ENCODE assay signal across 1 cellular context in genomic region chr2:178072383-178073301, GRCh38.
A peak's percentile ranks its signal among the peaks of the same experiment; 100 is the strongest.
TF ChIP-seq lines count a peak whose summit lies in the region.

PDE11A (minus strand) TSS chr2:178072777; CDS start chr2:178072437, 340 bp downstream.

TF ChIP-seq in HepG2, 621 proteins besides CTCF, POLR2A, EP300 and RAD21 (continued from another document and continues in another):
- TF ChIP-seq, protein P1, sequence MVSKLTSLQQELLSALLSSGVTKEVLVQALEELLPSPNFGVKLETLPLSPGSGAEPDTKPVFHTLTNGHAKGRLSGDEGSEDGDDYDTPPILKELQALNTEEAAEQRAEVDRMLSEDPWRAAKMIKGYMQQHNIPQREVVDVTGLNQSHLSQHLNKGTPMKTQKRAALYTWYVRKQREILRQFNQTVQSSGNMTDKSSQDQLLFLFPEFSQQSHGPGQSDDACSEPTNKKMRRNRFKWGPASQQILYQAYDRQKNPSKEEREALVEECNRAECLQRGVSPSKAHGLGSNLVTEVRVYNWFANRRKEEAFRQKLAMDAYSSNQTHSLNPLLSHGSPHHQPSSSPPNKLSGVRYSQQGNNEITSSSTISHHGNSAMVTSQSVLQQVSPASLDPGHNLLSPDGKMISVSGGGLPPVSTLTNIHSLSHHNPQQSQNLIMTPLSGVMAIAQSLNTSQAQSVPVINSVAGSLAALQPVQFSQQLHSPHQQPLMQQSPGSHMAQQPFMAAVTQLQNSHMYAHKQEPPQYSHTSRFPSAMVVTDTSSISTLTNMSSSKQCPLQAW (CRISPR knock-in tag; IDR thresholded peaks at IDR 0.05): peak; percentile 39; the same call in 1 of the 2 replicates
- TF ChIP-seq ZNF432 (CRISPR knock-in tag; IDR thresholded peaks at IDR 0.05; ENCODE audit: borderline replicate concordance) (no peak), JDP2 (CRISPR knock-in tag; IDR thresholded peaks at IDR 0.05; ENCODE audit: borderline replicate concordance) (no peak), SNAI1 (CRISPR knock-in tag; IDR thresholded peaks at IDR 0.05; ENCODE audit: borderline replicate concordance) (peak; percentile 46; the same call in 1 of the 2 replicates), REL (CRISPR knock-in tag; conservative IDR thresholded peaks at IDR 0.05) (peak; percentile 84; the same call in 1 of the 2 replicates), BCLAF1 (IDR thresholded peaks at IDR 0.05) (no peak), ZNF556 (CRISPR knock-in tag; IDR thresholded peaks at IDR 0.05; ENCODE audit: borderline replicate concordance) (peak; percentile 91; the same call in 1 of the 2 replicates), ZNF292 (CRISPR knock-in tag; IDR thresholded peaks at IDR 0.05; ENCODE audit: borderline replicate concordance, low read depth) (peak; percentile 100), ZNF350 (CRISPR knock-in tag; IDR thresholded peaks at IDR 0.05; ENCODE audit: borderline replicate concordance, low read depth) (peak; percentile 91), ZNF703 (CRISPR knock-in tag; IDR thresholded peaks at IDR 0.05; ENCODE audit: borderline replicate concordance) (peak; percentile 44; the same call in 1 of the 2 replicates), ZNF619 (CRISPR knock-in tag; IDR thresholded peaks at IDR 0.05) (peak; percentile 82), ARNT (IDR thresholded peaks at IDR 0.05) (no peak), CBX1 (IDR thresholded peaks at IDR 0.05; ENCODE audit: low read depth) (peak; percentile 76), FOXM1 (CRISPR knock-in tag; IDR thresholded peaks at IDR 0.05) (no peak), ZNF589 (CRISPR knock-in tag; conservative IDR thresholded peaks at IDR 0.05) (peak; percentile 56; the same call in 1 of the 2 replicates), ATF6 (CRISPR knock-in tag; conservative IDR thresholded peaks at IDR 0.05) (no peak), ZNF484 (CRISPR knock-in tag; IDR thresholded peaks at IDR 0.05; ENCODE audit: borderline replicate concordance, low read depth) (no peak; the same call in 1 of the 2 replicates), NFKB2 (CRISPR knock-in tag; IDR thresholded peaks at IDR 0.05; ENCODE audit: borderline replicate concordance) (peak; percentile 54; the same call in 1 of the 2 replicates), KAT2B (IDR thresholded peaks at IDR 0.05; ENCODE audit: borderline replicate concordance, low read depth, low read length) (no peak), ZHX1 (CRISPR knock-in tag; IDR thresholded peaks at IDR 0.05; ENCODE audit: low read depth) (no peak), ZNF691 (CRISPR knock-in tag; IDR thresholded peaks at IDR 0.05; ENCODE audit: borderline replicate concordance, low read depth) (no peak), NCOR1 (IDR thresholded peaks at IDR 0.05; ENCODE audit: borderline replicate concordance, low read length) (peak; percentile 48; the same call in 1 of the 2 replicates), ZBTB37 (CRISPR knock-in tag; IDR thresholded peaks at IDR 0.05) (0 out of 2 replicates have a peak, but pooled peaks have one; percentile 40), SIX1 (CRISPR knock-in tag; IDR thresholded peaks at IDR 0.05; ENCODE audit: borderline replicate concordance) (peak; percentile 83; the same call in 1 of the 2 replicates), ZNF761 (CRISPR knock-in tag; conservative IDR thresholded peaks at IDR 0.05) (0 out of 2 replicates have a peak, but pooled peaks have one; percentile 50), ELK4 (CRISPR knock-in tag; IDR thresholded peaks at IDR 0.05; ENCODE audit: borderline replicate concordance) (peak; percentile 44; the same call in 1 of the 2 replicates)
- TF ChIP-seq, protein P2, sequence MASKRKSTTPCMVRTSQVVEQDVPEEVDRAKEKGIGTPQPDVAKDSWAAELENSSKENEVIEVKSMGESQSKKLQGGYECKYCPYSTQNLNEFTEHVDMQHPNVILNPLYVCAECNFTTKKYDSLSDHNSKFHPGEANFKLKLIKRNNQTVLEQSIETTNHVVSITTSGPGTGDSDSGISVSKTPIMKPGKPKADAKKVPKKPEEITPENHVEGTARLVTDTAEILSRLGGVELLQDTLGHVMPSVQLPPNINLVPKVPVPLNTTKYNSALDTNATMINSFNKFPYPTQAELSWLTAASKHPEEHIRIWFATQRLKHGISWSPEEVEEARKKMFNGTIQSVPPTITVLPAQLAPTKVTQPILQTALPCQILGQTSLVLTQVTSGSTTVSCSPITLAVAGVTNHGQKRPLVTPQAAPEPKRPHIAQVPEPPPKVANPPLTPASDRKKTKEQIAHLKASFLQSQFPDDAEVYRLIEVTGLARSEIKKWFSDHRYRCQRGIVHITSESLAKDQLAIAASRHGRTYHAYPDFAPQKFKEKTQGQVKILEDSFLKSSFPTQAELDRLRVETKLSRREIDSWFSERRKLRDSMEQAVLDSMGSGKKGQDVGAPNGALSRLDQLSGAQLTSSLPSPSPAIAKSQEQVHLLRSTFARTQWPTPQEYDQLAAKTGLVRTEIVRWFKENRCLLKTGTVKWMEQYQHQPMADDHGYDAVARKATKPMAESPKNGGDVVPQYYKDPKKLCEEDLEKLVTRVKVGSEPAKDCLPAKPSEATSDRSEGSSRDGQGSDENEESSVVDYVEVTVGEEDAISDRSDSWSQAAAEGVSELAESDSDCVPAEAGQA (IDR thresholded peaks at IDR 0.05; ENCODE audit: low read depth): peak; percentile 28; the same call in 1 of the 2 replicates
- TF ChIP-seq, protein P2 (CRISPR knock-in tag; IDR thresholded peaks at IDR 0.05; ENCODE audit: borderline replicate concordance): no peak
- TF ChIP-seq, protein P3, sequence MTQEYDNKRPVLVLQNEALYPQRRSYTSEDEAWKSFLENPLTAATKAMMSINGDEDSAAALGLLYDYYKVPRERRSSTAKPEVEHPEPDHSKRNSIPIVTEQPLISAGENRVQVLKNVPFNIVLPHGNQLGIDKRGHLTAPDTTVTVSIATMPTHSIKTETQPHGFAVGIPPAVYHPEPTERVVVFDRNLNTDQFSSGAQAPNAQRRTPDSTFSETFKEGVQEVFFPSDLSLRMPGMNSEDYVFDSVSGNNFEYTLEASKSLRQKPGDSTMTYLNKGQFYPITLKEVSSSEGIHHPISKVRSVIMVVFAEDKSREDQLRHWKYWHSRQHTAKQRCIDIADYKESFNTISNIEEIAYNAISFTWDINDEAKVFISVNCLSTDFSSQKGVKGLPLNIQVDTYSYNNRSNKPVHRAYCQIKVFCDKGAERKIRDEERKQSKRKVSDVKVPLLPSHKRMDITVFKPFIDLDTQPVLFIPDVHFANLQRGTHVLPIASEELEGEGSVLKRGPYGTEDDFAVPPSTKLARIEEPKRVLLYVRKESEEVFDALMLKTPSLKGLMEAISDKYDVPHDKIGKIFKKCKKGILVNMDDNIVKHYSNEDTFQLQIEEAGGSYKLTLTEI (CRISPR knock-in tag; conservative IDR thresholded peaks at IDR 0.05): no peak
- TF ChIP-seq, protein P4, sequence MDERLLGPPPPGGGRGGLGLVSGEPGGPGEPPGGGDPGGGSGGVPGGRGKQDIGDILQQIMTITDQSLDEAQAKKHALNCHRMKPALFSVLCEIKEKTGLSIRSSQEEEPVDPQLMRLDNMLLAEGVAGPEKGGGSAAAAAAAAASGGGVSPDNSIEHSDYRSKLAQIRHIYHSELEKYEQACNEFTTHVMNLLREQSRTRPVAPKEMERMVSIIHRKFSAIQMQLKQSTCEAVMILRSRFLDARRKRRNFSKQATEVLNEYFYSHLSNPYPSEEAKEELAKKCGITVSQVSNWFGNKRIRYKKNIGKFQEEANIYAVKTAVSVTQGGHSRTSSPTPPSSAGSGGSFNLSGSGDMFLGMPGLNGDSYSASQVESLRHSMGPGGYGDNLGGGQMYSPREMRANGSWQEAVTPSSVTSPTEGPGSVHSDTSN (CRISPR knock-in tag; IDR thresholded peaks at IDR 0.05): 0 out of 2 replicates have a peak, but pooled peaks have one; percentile 36
- TF ChIP-seq, protein P5, sequence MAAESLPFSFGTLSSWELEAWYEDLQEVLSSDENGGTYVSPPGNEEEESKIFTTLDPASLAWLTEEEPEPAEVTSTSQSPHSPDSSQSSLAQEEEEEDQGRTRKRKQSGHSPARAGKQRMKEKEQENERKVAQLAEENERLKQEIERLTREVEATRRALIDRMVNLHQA (CRISPR knock-in tag; IDR thresholded peaks at IDR 0.05): no peak
